In the genomic region with DNA sequence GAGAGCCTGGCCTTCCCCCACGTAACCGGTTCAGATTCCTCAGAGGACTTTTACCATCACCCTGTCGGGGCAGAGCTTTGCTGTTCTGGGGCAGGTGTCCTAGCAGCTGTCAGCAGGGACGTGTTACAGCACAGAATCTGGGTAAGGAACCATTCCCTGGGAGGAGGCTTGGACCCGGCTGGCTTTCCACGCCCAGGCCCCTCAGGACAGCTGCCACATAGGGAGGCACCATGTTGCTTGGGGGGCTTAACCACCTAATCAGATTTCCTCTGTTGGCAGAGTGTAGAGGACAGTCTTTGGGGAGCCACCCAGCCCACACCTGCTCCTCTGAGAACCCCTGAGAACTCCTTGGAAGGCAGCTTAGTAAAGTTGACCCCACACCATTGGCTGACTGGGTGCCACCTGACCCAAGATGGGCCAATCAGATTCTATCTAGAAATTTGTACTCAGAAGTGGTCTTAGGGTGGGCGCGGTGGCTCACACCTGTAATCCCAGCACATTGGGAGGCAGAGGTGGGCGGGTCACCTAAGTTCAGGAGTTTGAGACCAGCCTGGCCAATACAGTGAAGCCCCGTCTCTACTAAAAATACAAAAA, we compare ENCODE assay signal across 1 cellular context.
TF ChIP-seq lines count a peak whose summit lies in the region.

No MANE protein-coding gene starts in this region.

TF ChIP-seq in K562, 482 proteins besides CTCF, POLR2A, EP300 and RAD21 (continued from another document):
- TF ChIP-seq MGA (IDR thresholded peaks at IDR 0.05) (no peak), PML (IDR thresholded peaks at IDR 0.05; ENCODE audit: low read length) (no peak), RERE (CRISPR knock-in tag; IDR thresholded peaks at IDR 0.05; ENCODE audit: borderline replicate concordance) (no peak)
